ENCODE assay signal across 8 cellular contexts in genomic region chr7:129225206-129225930, GRCh38. TPM values are rescaled to one million over a fixed set of nuclear protein-coding genes. Genes with fewer than 3 reads are reported as not detected.
A peak's percentile ranks its signal among the peaks of the same experiment; 100 is the strongest.
DNase-seq lines count a peak whose midpoint lies in the region; ATAC-seq and TF ChIP-seq lines count a peak whose summit lies in the region.

No MANE protein-coding gene starts in this region.

- H2BK5ac ChIP-seq in trophoblast cell (ENCODE audit: low read depth, low read length, poor library complexity) = no peak overlapping the region

- H3K23ac ChIP-seq in trophoblast cell (ENCODE audit: low read length) = no peak overlapping the region

- H3K18ac ChIP-seq in trophoblast cell (ENCODE audit: low read length) = no peak overlapping the region

- H3K27ac ChIP-seq in SJCRH30 = no peak overlapping the region; the same call in 1 of the 2 replicates
- H3K27ac ChIP-seq in cardiac muscle cell = peak overlapping the region; percentile 65
- H3K27ac ChIP-seq in trophoblast cell (ENCODE audit: low read depth, low read length) = peak overlapping the region; percentile 35
- H3K27ac ChIP-seq in upper lobe of right lung = peak overlapping the region; percentile 98

- CTCF ChIA-PET in Calu3 (lab: Charles Lee) = interaction anchor here (0.6 to 1.5 kb wide), 5 partner anchors 29 to 214 kb away, joined by 3 to 7 read pairs (median 6); no protein-coding TSS in a partner anchor

- H3K4ac ChIP-seq in trophoblast cell (ENCODE audit: low read depth, low read length) = no peak overlapping the region

- H3K9ac ChIP-seq in trophoblast cell (ENCODE audit: low read length) = peak overlapping the region; percentile 60

- intact Hi-C loops in Calu3 (cut with micrococcal nuclease; ENCODE audit: unreplicated experiment) = loop anchor here (2.0 to 10.0 kb wide), 2 partner anchors 45 to 139 kb away; no protein-coding TSS in a partner anchor
- intact Hi-C loops in upper lobe of right lung (cut with DNase I) = no loop called here

- no peaks in the 10 kb centered on the region for H3K36me3 ChIP-seq in SJCRH30
- no peaks in the 10 kb centered on the region for H3K36me3 ChIP-seq in cardiac muscle cell
- H3K36me3 ChIP-seq in trophoblast cell (ENCODE audit: control insufficient read depth in 1 of 2, insufficient read depth in 2 of 2, low read length in 2 of 2) = no peaks in the 10 kb centered on the region
- no peaks in the 10 kb centered on the region for H3K36me3 ChIP-seq in upper lobe of right lung

- no CpG with 5 or more reads among the region's 60 CpGs for WGBS in trophoblast cell (ENCODE audit: extremely low coverage, insufficient coverage, insufficient read length)

- H3K4me1 ChIP-seq in SJCRH30 (peaks cover 13% of the 10 kb centered on the region; the same call in 1 of the 2 replicates), cardiac muscle cell (ENCODE audit: low read depth) (peaks cover 6% of the 10 kb centered on the region), trophoblast cell (ENCODE audit: control insufficient read depth in 1 of 2, insufficient read depth in 2 of 2, low read length in 2 of 2) (no peaks in the 10 kb centered on the region), upper lobe of right lung (peaks cover 6% of the 10 kb centered on the region)

- H4K8ac ChIP-seq in trophoblast cell (ENCODE audit: low read depth, low read length) = no peak overlapping the region

- H3K4me3 Mint-ChIP-seq in Calu3 (ENCODE audit: low read depth, unreplicated experiment) = peak overlapping the region; percentile 84
- peak overlapping the region; percentile 97 for H3K4me3 Mint-ChIP-seq in activated naive CD4-positive, alpha-beta T cell treated with anti-CD3 and anti-CD28 coated beads, Interleukin-2, amount 50 U/mL, for 24 hours

- H3K36me3 Mint-ChIP-seq in Calu3 (ENCODE audit: insufficient read depth, unreplicated experiment) = peaks cover 22% of the 10 kb centered on the region
- H3K36me3 Mint-ChIP-seq in activated naive CD4-positive, alpha-beta T cell treated with anti-CD3 and anti-CD28 coated beads, Interleukin-2, amount 50 U/mL, for 24 hours = no peaks in the 10 kb centered on the region

- peak overlapping the region; percentile 95 for H3K27ac Mint-ChIP-seq in Calu3 (ENCODE audit: unreplicated experiment)
- peak overlapping the region; percentile 89 for H3K27ac Mint-ChIP-seq in activated naive CD4-positive, alpha-beta T cell treated with anti-CD3 and anti-CD28 coated beads, Interleukin-2, amount 50 U/mL, for 24 hours

- peak; percentile 33 for ATAC-seq in GM21390 (IDR thresholded peaks at IDR 0.05; ENCODE audit: unreplicated experiment)
- ATAC-seq in upper lobe of right lung = peak; percentile 64

- H4K12ac ChIP-seq in trophoblast cell (ENCODE audit: low read depth, low read length) = no peak overlapping the region

- H3K4me1 Mint-ChIP-seq in Calu3 (ENCODE audit: low read depth, unreplicated experiment) = peaks cover 10% of the 10 kb centered on the region
- peaks cover 50% of the 10 kb centered on the region for H3K4me1 Mint-ChIP-seq in activated naive CD4-positive, alpha-beta T cell treated with anti-CD3 and anti-CD28 coated beads, Interleukin-2, amount 50 U/mL, for 24 hours

- peak overlapping the region; percentile 48 for H2AFZ ChIP-seq in trophoblast cell (ENCODE audit: insufficient read depth, low read length, poor library complexity)

- no peaks in the 10 kb centered on the region for H3K27me3 Mint-ChIP-seq in Calu3 (ENCODE audit: unreplicated experiment)
- H3K27me3 Mint-ChIP-seq in activated naive CD4-positive, alpha-beta T cell treated with anti-CD3 and anti-CD28 coated beads, Interleukin-2, amount 50 U/mL, for 24 hours = no peaks in the 10 kb centered on the region

- no peak overlapping the region for H2BK120ac ChIP-seq in trophoblast cell (ENCODE audit: insufficient read depth, low read length, poor library complexity)

- no peak overlapping the region for H2BK12ac ChIP-seq in trophoblast cell (ENCODE audit: low read length)

- no peak overlapping the region for H3K14ac ChIP-seq in trophoblast cell (ENCODE audit: low read length)

- H4K91ac ChIP-seq in trophoblast cell (ENCODE audit: low read depth, low read length) = no peak overlapping the region

- H3K79me2 ChIP-seq in trophoblast cell (ENCODE audit: control insufficient read depth, insufficient read depth, low read length, poor library complexity) = peaks cover 1% of the 10 kb centered on the region

- TF ChIP-seq CTCF in Calu3 (IDR thresholded peaks at IDR 0.05; ENCODE audit: unreplicated experiment) = no peak
- TF ChIP-seq CTCF in cardiac muscle cell (IDR thresholded peaks at IDR 0.05; ENCODE audit: low read depth, low read length) = no peak
- no peak for TF ChIP-seq CTCF in upper lobe of right lung (IDR thresholded peaks at IDR 0.05)

- H3K9me3 ChIP-seq in SJCRH30 (replicated peaks) = no peaks in the 10 kb centered on the region
- H3K9me3 ChIP-seq in cardiac muscle cell (ENCODE audit: low read depth) = no peaks in the 10 kb centered on the region
- H3K9me3 ChIP-seq in trophoblast cell (ENCODE audit: insufficient read depth, low read depth, low read length) = no peaks in the 10 kb centered on the region
- H3K9me3 ChIP-seq in upper lobe of right lung = no peaks in the 10 kb centered on the region

- H3K4me3 ChIP-seq in SJCRH30 (peak overlapping the region; percentile 80), cardiac muscle cell (peak overlapping the region; percentile 73), trophoblast cell (ENCODE audit: low read depth, low read length) (peak overlapping the region; percentile 93), upper lobe of right lung (peak overlapping the region; percentile 84)

- H3K9me3 Mint-ChIP-seq in Calu3 (ENCODE audit: low read depth, unreplicated experiment) = no peaks in the 10 kb centered on the region
- H3K9me3 Mint-ChIP-seq in activated naive CD4-positive, alpha-beta T cell treated with anti-CD3 and anti-CD28 coated beads, Interleukin-2, amount 50 U/mL, for 24 hours = no peaks in the 10 kb centered on the region

- H2AK5ac ChIP-seq in trophoblast cell (ENCODE audit: low read length) = no peak overlapping the region

- DNase-seq in Calu3 (peak; percentile 49), HT1080 (ENCODE audit: low read depth) (peak; percentile 33), SJCRH30 (peak; percentile 54 to 68), cardiac muscle cell (ENCODE audit: low read depth in 1 of 2, low spot score in 1 of 2) (peak; percentile 42 to 74), trophoblast cell (peak; percentile 40 to 60), upper lobe of right lung (peak; percentile 84)

- H3K4me2 ChIP-seq in trophoblast cell (ENCODE audit: low read length) = peak overlapping the region; percentile 92

- peaks cover 2% of the 10 kb centered on the region for H3K79me1 ChIP-seq in trophoblast cell (ENCODE audit: low read length)

- H3K27me3 ChIP-seq in SJCRH30 (no peaks in the 10 kb centered on the region), cardiac muscle cell (no peaks in the 10 kb centered on the region), trophoblast cell (ENCODE audit: insufficient read depth, low read length) (no peaks in the 10 kb centered on the region), upper lobe of right lung (no peaks in the 10 kb centered on the region)

- BruUV-seq in Calu3 (replicated peaks; lab: Mats Ljungman, UMichigan) = no TSS peak

RNA-seq across cellular contexts. Expression of gene AHCYL2, which starts 0.5 kb away (rescaled TPM):
- total RNA-seq in Calu3 (2022) (54.6 and 66.4 TPM in 2 replicates), cardiac muscle cell (26.1 and 30.8 TPM in 2 replicates), upper lobe of right lung (106 TPM)
- total RNA-seq in HT1080 (2014; rRNA removed; shearing (Covaris generic)) = 2.9 and 4.2 TPM in 2 replicates
- polyA plus RNA-seq in HT1080 (2015; cell fraction: cytosol; rRNA removed) = 2.8 and 3.9 TPM in 2 replicates
- polyA plus RNA-seq in HT1080 (2015; cell fraction: nucleus; rRNA removed) = 6.0 and 8.6 TPM in 2 replicates
- total RNA-seq in SJCRH30 (2014; rRNA removed; shearing (Covaris generic)) = 10.2 and 10.9 TPM in 2 replicates
- polyA plus RNA-seq in cardiac muscle cell = 25.5 and 28.5 TPM in 2 replicates
- 5.2 and 5.3 TPM in 2 replicates for polyA plus RNA-seq in trophoblast cell (2013)

RNA-seq across cellular contexts. Expression of gene SMO, which starts 36.9 kb away (rescaled TPM):
- total RNA-seq in Calu3 (2022) (2.1 and 3.6 TPM in 2 replicates), cardiac muscle cell (66.7 and 82.9 TPM in 2 replicates), upper lobe of right lung (4.0 TPM)
- 15.8 and 16.1 TPM in 2 replicates for total RNA-seq in HT1080 (2014; rRNA removed; shearing (Covaris generic))
- 7.0 and 8.7 TPM in 2 replicates for polyA plus RNA-seq in HT1080 (2015; cell fraction: cytosol; rRNA removed)
- 12.1 and 12.2 TPM in 2 replicates for polyA plus RNA-seq in HT1080 (2015; cell fraction: nucleus; rRNA removed)
- 40.5 and 43.2 TPM in 2 replicates for total RNA-seq in SJCRH30 (2014; rRNA removed; shearing (Covaris generic))
- 35.0 and 41.3 TPM in 2 replicates for polyA plus RNA-seq in cardiac muscle cell
- polyA plus RNA-seq in trophoblast cell (2013) = 18.5 and 18.9 TPM in 2 replicates

Comparison
In these comparisons a context has a peak if more than half of its experiments do, and no peak if none do; other contexts are left out.
1. DNase-seq: peak in every context shown above with its lines; median percentile 84 in upper lobe of right lung; 61 in SJCRH30; 58 in cardiac muscle cell; 50 in trophoblast cell; 49 in Calu3; 33 in HT1080.